ENCODE assay signal across 29 cellular contexts in the genomic region with DNA sequence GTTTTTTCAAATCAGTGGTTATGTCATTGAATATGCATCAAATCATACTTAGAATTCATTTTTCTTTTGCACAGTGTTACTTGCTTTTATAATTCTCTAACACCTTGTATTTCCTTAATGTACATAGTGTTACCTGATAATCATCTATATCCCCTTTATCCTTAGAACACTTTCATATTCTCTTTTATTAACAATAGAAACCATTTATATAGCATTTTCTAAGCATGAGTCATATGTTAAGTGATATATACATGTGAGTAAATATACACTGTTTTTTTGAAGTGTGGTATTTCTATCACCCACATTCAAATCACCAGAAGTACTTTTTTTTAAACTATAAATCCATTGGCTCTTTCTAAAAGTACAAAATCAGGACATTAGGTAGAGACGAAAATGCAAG. TPM values are rescaled to one million over a fixed set of nuclear protein-coding genes. Genes with fewer than 3 reads are reported as not detected.
"Had no signal": no experiment of that assay in that cellular context is flagged by ENCODE, and none has a peak within 500 bp of the region (broad histone marks: within the 10 kb centered on the region; RNA-seq: fewer than 3 reads in every experiment).

No MANE protein-coding gene starts in this region.

- H3K4me1 Mint-ChIP-seq: naive thymus-derived CD8-positive, alpha-beta T cell; nephron; neural crest cell; stimulated activated naive B cell treated with anti-CD40 and anti-IgM and Interleukin-4, amounts not matched to agents 10 μg/mL and 1 μg/mL and 100 μg/mL, for 72 hours had no signal

- H3K4me3 ChIP-seq: left lung, lower lobe of right lung, ovary, right atrium auricular region, skin epidermis, stomach, testis, thyroid gland, transverse colon, upper lobe of left lung, vagina had no signal

- H3K27ac ChIP-seq: left lung, lower lobe of right lung, ovary, right atrium auricular region, skin epidermis, stomach, testis, transverse colon, upper lobe of left lung, vagina had no signal

- H3K27ac Mint-ChIP-seq: naive thymus-derived CD8-positive, alpha-beta T cell; nephron; progenitor cell of endocrine pancreas; stimulated activated naive B cell treated with anti-CD40 and anti-IgM and Interleukin-4, amounts not matched to agents 10 μg/mL and 1 μg/mL and 100 μg/mL, for 72 hours had no signal

- H3K36me3 ChIP-seq: left lung, lower lobe of right lung, ovary, right atrium auricular region, stomach, thyroid gland, transverse colon, upper lobe of left lung, vagina had no signal

- ATAC-seq: left colon; left lung; lower lobe of right lung; naive thymus-derived CD8-positive, alpha-beta T cell; sciatic nerve; stimulated activated naive B cell treated with anti-CD40 and anti-IgM and Interleukin-4, amounts not matched to agents 10 μg/mL and 1 μg/mL and 100 μg/mL, for 72 hours; stimulated activated naive CD8-positive, alpha-beta T cell treated with anti-CD3 and anti-CD28 coated beads, Interleukin-15, Interleukin-2, amounts not matched to agents 100 U/mL and 50 U/mL, for 24 hours had no signal

- H3K4me1 ChIP-seq: left lung, lower lobe of right lung, right atrium auricular region, stomach, testis, transverse colon, upper lobe of left lung, vagina had no signal

- H3K27me3 Mint-ChIP-seq: naive thymus-derived CD8-positive, alpha-beta T cell; progenitor cell of endocrine pancreas; stimulated activated naive B cell treated with anti-CD40 and anti-IgM and Interleukin-4, amounts not matched to agents 10 μg/mL and 1 μg/mL and 100 μg/mL, for 72 hours had no signal

- H3K9me3 Mint-ChIP-seq: nephron, neural crest cell had no signal

- DNase-seq: left colon; left lung; lower lobe of right lung; mammary epithelial cell; mesenchymal stem cell; naive thymus-derived CD8-positive, alpha-beta T cell; occipital lobe; ovary; stimulated activated CD4-positive, alpha-beta T cell treated with anti-CD3 and anti-CD28 coated beads, Interleukin-12 subunit alpha, Interleukin-12 subunit beta, amount 100 ng/mL, for 4 hours; stimulated activated CD4-positive, alpha-beta T cell treated with anti-CD3 and anti-CD28 coated beads, Interleukin-15, amount 100 ng/mL, for 24 hours; stimulated activated CD4-positive, alpha-beta T cell treated with anti-CD3 and anti-CD28 coated beads, Interleukin-2, amount 100 ng/mL, for 24 hours; stimulated activated CD4-positive, alpha-beta T cell treated with anti-CD3 and anti-CD28 coated beads, Interleukin-4, amount 100 ng/mL, for 1 hour; stimulated activated naive B cell treated with anti-CD40 and anti-IgM and Interleukin-4, amounts not matched to agents 10 μg/mL and 1 μg/mL and 100 μg/mL, for 72 hours; stimulated activated naive CD8-positive, alpha-beta T cell treated with anti-CD3 and anti-CD28 coated beads, Interleukin-15, Interleukin-2, amounts not matched to agents 100 U/mL and 50 U/mL, for 24 hours; stomach; testis; thyroid gland; transverse colon; upper lobe of left lung had no signal

- H3K9me3 ChIP-seq: left lung, lower lobe of right lung, ovary, right atrium auricular region, stomach, testis, thyroid gland, transverse colon, upper lobe of left lung, vagina had no signal

- H3K4me3 Mint-ChIP-seq: naive thymus-derived CD8-positive, alpha-beta T cell; nephron; neural crest cell; stimulated activated naive B cell treated with anti-CD40 and anti-IgM and Interleukin-4, amounts not matched to agents 10 μg/mL and 1 μg/mL and 100 μg/mL, for 72 hours had no signal

- H3K27me3 ChIP-seq: left lung, ovary, right atrium auricular region, stomach, testis, thyroid gland, transverse colon, upper lobe of left lung, vagina had no signal

- H3K36me3 Mint-ChIP-seq: naive thymus-derived CD8-positive, alpha-beta T cell; stimulated activated naive B cell treated with anti-CD40 and anti-IgM and Interleukin-4, amounts not matched to agents 10 μg/mL and 1 μg/mL and 100 μg/mL, for 72 hours had no signal

- FAIRE-seq: keratinocyte had no signal

RNA-seq across cellular contexts. Expression of a gene that starts 15.3 kb away (rescaled TPM):
- total RNA-seq: left lung; liver; mammary epithelial cell; naive thymus-derived CD8-positive, alpha-beta T cell; progenitor cell of endocrine pancreas; pulmonary artery endothelial cell had no signal
- polyA plus RNA-seq: keratinocyte; liver; mammary epithelial cell; naive thymus-derived CD8-positive, alpha-beta T cell had no signal
